In the genomic region with DNA sequence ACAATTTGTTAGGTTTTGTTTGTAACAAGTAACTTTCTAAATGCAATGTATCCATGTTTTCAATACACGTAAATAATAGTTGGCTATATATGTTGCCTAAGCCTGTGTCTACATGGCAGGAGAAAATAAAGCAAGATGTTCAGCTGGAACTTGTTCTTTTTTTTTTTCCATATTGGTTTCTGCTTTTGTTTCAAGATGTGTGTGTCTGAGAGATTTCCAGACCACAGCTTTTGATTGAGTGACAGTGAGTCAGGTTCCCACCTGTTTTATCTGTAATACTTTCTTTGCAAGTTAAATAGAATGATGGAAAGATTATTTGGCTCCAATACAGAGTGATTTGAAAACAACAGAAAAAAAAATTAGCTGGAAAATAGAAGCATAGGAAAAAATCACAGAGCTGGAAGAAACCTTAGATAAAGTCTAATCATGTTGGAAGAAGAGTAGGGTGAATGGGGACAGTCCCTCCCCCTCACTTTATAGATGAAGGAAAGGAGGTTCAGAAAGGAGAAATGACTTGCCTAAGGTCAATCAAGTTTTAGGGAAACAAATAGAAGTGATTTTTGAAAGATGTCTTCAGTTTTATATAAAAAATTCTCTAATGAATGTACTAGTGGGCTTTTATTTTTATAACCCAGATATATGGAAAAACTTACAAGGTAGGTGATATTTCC, we compare ENCODE assay signal across 16 cellular contexts.
"Had no signal": no experiment of that assay in that cellular context is flagged by ENCODE, and none has a peak within 500 bp of the region (broad histone marks: within the 10 kb centered on the region; RNA-seq: fewer than 3 reads in every experiment).

No MANE protein-coding gene starts in this region.

- DNase-seq: activated CD4-positive, alpha-beta T cell treated with anti-CD3 and anti-CD28 coated beads for 48 hours; brain microvascular endothelial cell; islet precursor cell; naive B cell; ovary; spleen; T-helper 1 cell; tibial artery; uterus; WERI-Rb-1 had no signal

- H3K9me3 Mint-ChIP-seq: central memory CD8-positive, alpha-beta T cell; neural progenitor cell had no signal

- ATAC-seq: esophagus mucosa, sciatic nerve, SK-N-SH treated with all-trans-retinoic acid at 6 μM for 48 hours had no signal

- H3K4me1 Mint-ChIP-seq: naive B cell had no signal

- H3K4me3 Mint-ChIP-seq: activated naive CD4-positive, alpha-beta T cell treated with anti-CD3 and anti-CD28 coated beads, Interleukin-2, amount 50 U/mL, for 24 hours; central memory CD8-positive, alpha-beta T cell; naive B cell; neural progenitor cell had no signal

- H3K27ac Mint-ChIP-seq: activated naive CD4-positive, alpha-beta T cell treated with anti-CD3 and anti-CD28 coated beads, Interleukin-2, amount 50 U/mL, for 24 hours; neural progenitor cell had no signal

- H3K36me3 Mint-ChIP-seq: activated naive CD4-positive, alpha-beta T cell treated with anti-CD3 and anti-CD28 coated beads, Interleukin-2, amount 50 U/mL, for 24 hours; naive B cell; neural progenitor cell had no signal
